9 cellular contexts compared by ENCODE assay signal in genomic region chr9:119289740-119290139, GRCh38.
DNase-seq lines count a peak whose midpoint lies in the region; ATAC-seq, FAIRE-seq and TF ChIP-seq lines count a peak whose summit lies in the region.
"Had no signal": no experiment of that assay in that cellular context is flagged by ENCODE, and none has a peak within 500 bp of the region (broad histone marks: within the 10 kb centered on the region; RNA-seq: fewer than 3 reads in every experiment).

No MANE protein-coding gene starts in this region.

- H3K9me3 ChIP-seq in pancreas, result no peaks in the 10 kb centered on the region

- WGBS in pancreas, 2 donors, result 13% methylated on average over 3 of the region's 3 CpGs

- peaks cover 0 to 16% (median 1%) of the 10 kb centered on the region in 4 donors for H3K27me3 ChIP-seq in pancreas

- no peaks in the 10 kb centered on the region for H3K36me3 ChIP-seq in pancreas

- peak; percentile 77 for ATAC-seq in GM21423 (IDR thresholded peaks at IDR 0.05; ENCODE audit: unreplicated experiment)
- ATAC-seq in pancreas, result peak in 3 of 4 donors; percentile 64 to 82 (median 72)
- ATAC-seq in HG03571 (IDR thresholded peaks at IDR 0.05; ENCODE audit: unreplicated experiment), result no peak

- peak; percentile 40 for TF ChIP-seq CTCF in fibroblast of the aortic adventitia (IDR thresholded peaks at IDR 0.05; ENCODE audit: insufficient read depth, low read length)
- TF ChIP-seq CTCF in pancreas (IDR thresholded peaks at IDR 0.05), result peak; percentile 40 to 66 (median 65)

- DNase-seq in NCI-H510A treated with DMSO at 0.1 percent for 48 hours (lab: John Stamatoyannopoulos, UW) (peak; percentile 43), NCI-H510A (lab: John Stamatoyannopoulos, UW) (no peak), KG1 (lab: John Stamatoyannopoulos, UW) (peak; percentile 19), SHP77 treated with DMSO at 0.1 percent for 48 hours (lab: John Stamatoyannopoulos, UW) (peak; percentile 18), fibroblast of the aortic adventitia (ENCODE audit: low read depth) (peak; percentile 37), pancreas (peak in 4 of 6 donors; percentile 17 to 57 (median 30))

- no peaks in the 10 kb centered on the region for H3K4me1 ChIP-seq in pancreas

- no peak overlapping the region for H3K27ac ChIP-seq in pancreas

- intact Hi-C loops in pancreas (cut with DNase I), result no loop called here

- peak; percentile 59 for FAIRE-seq in pancreas (lab: Jason Lieb, UNC)
- FAIRE-seq: G401.6 had no signal

- no peak overlapping the region for H3K4me3 ChIP-seq in fibroblast of the aortic adventitia (ENCODE audit: low read depth, low read length)
- H3K4me3 ChIP-seq in pancreas, result no peak overlapping the region
